Comparison of ENCODE assay signal across 1 cellular context in genomic region chr2:225466891-225467604, GRCh38.
TF ChIP-seq lines count a peak whose summit lies in the region.

No MANE protein-coding gene starts in this region.

TF ChIP-seq in K562, 482 proteins besides CTCF, POLR2A, EP300 and RAD21 (continued from another document and continues in another):
- TF ChIP-seq DPF2 (IDR thresholded peaks at IDR 0.05) = peak; percentile 40; the same call in 1 of the 2 replicates
- 0 out of 2 replicates have a peak, but pooled peaks have one; percentile 18 for TF ChIP-seq ZNF449 (CRISPR knock-in tag; IDR thresholded peaks at IDR 0.05)
- TF ChIP-seq ZNF121 (CRISPR knock-in tag; conservative IDR thresholded peaks at IDR 0.05) = no peak
- no peak for TF ChIP-seq HOMEZ (CRISPR knock-in tag; IDR thresholded peaks at IDR 0.05)
- no peak for TF ChIP-seq CC2D1A (IDR thresholded peaks at IDR 0.05)
- no peak for TF ChIP-seq SMC3 (conservative IDR thresholded peaks at IDR 0.05; ENCODE audit: insufficient read depth, low read depth, low read length)
- TF ChIP-seq ZBTB1 (CRISPR knock-in tag; IDR thresholded peaks at IDR 0.05; ENCODE audit: borderline replicate concordance, low read depth) = no peak
- no peak for TF ChIP-seq RCOR1 (IDR thresholded peaks at IDR 0.05; ENCODE audit: borderline replicate concordance in 1 of 2, low read depth in 2 of 2, low read length in 2 of 2)
- no peak for TF ChIP-seq NFRKB (IDR thresholded peaks at IDR 0.05; ENCODE audit: low read depth)
- TF ChIP-seq ZNF696 (CRISPR knock-in tag; conservative IDR thresholded peaks at IDR 0.05) = no peak
- TF ChIP-seq CBFA2T2 (conservative IDR thresholded peaks at IDR 0.05) = peak; percentile 80
- no peak for TF ChIP-seq TAF1 (IDR thresholded peaks at IDR 0.05; ENCODE audit: control insufficient read depth, extremely low read depth, insufficient read depth, low read length, severe bottlenecking)
- TF ChIP-seq BHLHE40 (IDR thresholded peaks at IDR 0.05; ENCODE audit: low read length) = peak; percentile 41; the same call in 1 of the 2 replicates
- no peak for TF ChIP-seq THAP12 (CRISPR knock-in tag; IDR thresholded peaks at IDR 0.05)
- TF ChIP-seq TRIM24 (IDR thresholded peaks at IDR 0.05) = peak; percentile 54 to 63
- TF ChIP-seq ZMIZ1 (IDR thresholded peaks at IDR 0.05; ENCODE audit: low read depth in 2 of 2, low read length in 2 of 2) = 0 out of 4 replicates have a peak, but pooled peaks of 1 of the 2 experiments have one; percentile 37
- no peak for TF ChIP-seq SETDB1 (IDR thresholded peaks at IDR 0.05; ENCODE audit: low read length)
- 0 out of 2 replicates have a peak, but pooled peaks have one; percentile 36 for TF ChIP-seq ZBTB17 (CRISPR knock-in tag; IDR thresholded peaks at IDR 0.05)
- TF ChIP-seq NBN (IDR thresholded peaks at IDR 0.05; ENCODE audit: low read depth) = no peak
- TF ChIP-seq KDM4B (IDR thresholded peaks at IDR 0.05; ENCODE audit: borderline replicate concordance in 2 of 2, low read depth in 1 of 2) = no peak
- TF ChIP-seq GATAD2A (IDR thresholded peaks at IDR 0.05) = no peak
- peak; percentile 50 for TF ChIP-seq HNRNPLL (IDR thresholded peaks at IDR 0.05; ENCODE audit: low read depth, low read length, poor library complexity, severe bottlenecking)
- TF ChIP-seq ZBTB11 (CRISPR knock-in tag; IDR thresholded peaks at IDR 0.05) = peak in 1 of 3 experiments; percentile 40; a peak in 2 of 6 replicates
- 0 out of 2 replicates have a peak, but pooled peaks have one; percentile 44 for TF ChIP-seq ZNF395 (CRISPR knock-in tag; IDR thresholded peaks at IDR 0.05)
- TF ChIP-seq KAT8 (IDR thresholded peaks at IDR 0.05; ENCODE audit: low read depth) = no peak
- TF ChIP-seq SMARCA4 (IDR thresholded peaks at IDR 0.05) = no peak
- peak; percentile 75; the same call in 1 of the 2 replicates for TF ChIP-seq ZEB2 (IDR thresholded peaks at IDR 0.05)
- TF ChIP-seq ZNF592 (IDR thresholded peaks at IDR 0.05) = 0 out of 2 replicates have a peak, but pooled peaks have one; percentile 26
- TF ChIP-seq TEAD4 (IDR thresholded peaks at IDR 0.05; ENCODE audit: low read length) = peak; percentile 84
- no peak for TF ChIP-seq TEAD4 (CRISPR knock-in tag; IDR thresholded peaks at IDR 0.05; ENCODE audit: borderline replicate concordance)
- no peak for TF ChIP-seq RFX1 (IDR thresholded peaks at IDR 0.05)
- TF ChIP-seq GABPA (tag; conservative IDR thresholded peaks at IDR 0.05; ENCODE audit: low read depth) = 0 out of 2 replicates have a peak, but pooled peaks have one; percentile 33
- no peak for TF ChIP-seq E2F4 (CRISPR knock-in tag; IDR thresholded peaks at IDR 0.05; ENCODE audit: low read depth)
- no peak for TF ChIP-seq RBM22 (IDR thresholded peaks at IDR 0.05; ENCODE audit: low read depth, low read length, poor library complexity, severe bottlenecking)
